Comparison of ENCODE assay signal across 10 cellular contexts in genomic region chr6:148677594-148678476, GRCh38.
DNase-seq lines count a peak whose midpoint lies in the region; ATAC-seq and TF ChIP-seq lines count a peak whose summit lies in the region.
"Had no signal": no experiment of that assay in that cellular context is flagged by ENCODE, and none has a peak within 500 bp of the region (broad histone marks: within the 10 kb centered on the region; RNA-seq: fewer than 3 reads in every experiment).

No MANE protein-coding gene starts in this region.

- no peaks in the 10 kb centered on the region for H3K4me1 ChIP-seq in HAP-1

- ATAC-seq in GM19463 (IDR thresholded peaks at IDR 0.05; ENCODE audit: unreplicated experiment), result peak; percentile 72
- peak; percentile 87 for ATAC-seq in HG03060 (IDR thresholded peaks at IDR 0.05; ENCODE audit: low read depth, unreplicated experiment)
- ATAC-seq in left ventricle myocardium superior, result no peak

- H3K4me3 ChIP-seq in HAP-1, result no peak overlapping the region
- H3K4me3 ChIP-seq: lung had no signal

- intact Hi-C loops in left ventricle myocardium superior (cut with micrococcal nuclease), result no loop called here

- CTCF ChIA-PET in GM10248 (lab: Yijun Ruan, JAX), result interaction anchor here (0.7 to 2.5 kb wide), 5 partner anchors 16 to 100 kb away, joined by 3 to 12 read pairs (median 5); no protein-coding TSS in a partner anchor

- no peaks in the 10 kb centered on the region for H3K27me3 ChIP-seq in HAP-1 (ENCODE audit: low read depth)

- no peak for TF ChIP-seq CTCF in GM10248 (IDR thresholded peaks at IDR 0.05; ENCODE audit: control extremely low read depth, extremely low read depth, low read depth, missing control alignments)

- H3K36me3 ChIP-seq in HAP-1 (replicated peaks), result no peaks in the 10 kb centered on the region

- DNase-seq in GM10248 (ENCODE audit: extremely low spot score), result peak; percentile 62
- peak; percentile 59 for DNase-seq in NOMO-1 treated with dmso at 0.1 percent for 144 hours (lab: John Stamatoyannopoulos, UW; ENCODE audit: unreplicated experiment)
- DNase-seq in HAP-1 (ENCODE audit: low spot score in 2 of 2), result no peak
- no peak for DNase-seq in DMS114 treated with DMSO at 0.1 percent for 48 hours (lab: John Stamatoyannopoulos, UW; ENCODE audit: unreplicated experiment)
- DNase-seq in left ventricle myocardium superior, result no peak
- DNase-seq in SW480 (ENCODE audit: low spot score), result no peak
- DNase-seq: NCI-H2081 had no signal

- POLR2A ChIA-PET in GM10248 (lab: Yijun Ruan, JAX), result interaction anchor here (1.2 to 1.4 kb wide), 2 partner anchors 24 to 81 kb away, joined by 3 to 7 read pairs; no protein-coding TSS in a partner anchor

- in situ Hi-C loops in HAP-1 (cut with MboI; ENCODE audit: low sequenced_read_pairs), result no loop called here

- no peaks in the 10 kb centered on the region for H3K9me3 ChIP-seq in HAP-1

Comparison
In these comparisons a context has a peak if more than half of its experiments do, and no peak if none do; other contexts are left out.
1. DNase-seq: peak in GM10248 (single experiment) and NOMO-1 treated with dmso at 0.1 percent for 144 hours (single experiment); none in HAP-1 (0 of 2), DMS114 treated with DMSO at 0.1 percent for 48 hours (single experiment), left ventricle myocardium superior (single experiment) and SW480 (single experiment).